In genomic region chr11:3375552-3375951, GRCh38 we compare ENCODE assay signal across 15 cellular contexts. TPM values are rescaled to one million over a fixed set of nuclear protein-coding genes. Genes with fewer than 3 reads are reported as not detected.
DNase-seq lines count a peak whose midpoint lies in the region; ATAC-seq and TF ChIP-seq lines count a peak whose summit lies in the region.
"Had no signal": no experiment of that assay in that cellular context is flagged by ENCODE, and none has a peak within 500 bp of the region (broad histone marks: within the 10 kb centered on the region; RNA-seq: fewer than 3 reads in every experiment).

No MANE protein-coding gene starts in this region.

- H4K20me1 ChIP-seq in DND-41 (ENCODE audit: insufficient read depth, low read length) (peaks cover 32% of the 10 kb centered on the region; the same call in 1 of the 2 replicates), neural cell (ENCODE audit: insufficient read depth) (no peaks in the 10 kb centered on the region)

- H3K9me2 ChIP-seq in neural cell (ENCODE audit: insufficient read depth, low read length), result no peaks in the 10 kb centered on the region

- H3K4me3 ChIP-seq in DND-41 (ENCODE audit: low read depth in 1 of 2, low read length in 2 of 2) (no peak overlapping the region; a peak in 1 of 4 replicates), neural cell (ENCODE audit: low read length) (peak overlapping the region; percentile 97)

- H3K36me3 Mint-ChIP-seq in T-helper 17 cell (ENCODE audit: low read depth) (peaks cover 5% of the 10 kb centered on the region), endothelial cell (ENCODE audit: low read depth, unreplicated experiment) (peaks cover 34% of the 10 kb centered on the region)

- peak overlapping the region; percentile 63; the same call in 1 of the 2 replicates for H3K4me2 ChIP-seq in DND-41 (ENCODE audit: insufficient read depth, low read length)
- peak overlapping the region; percentile 9 for H3K4me2 ChIP-seq in neural cell (ENCODE audit: low read length)

- H2AFZ ChIP-seq in DND-41 (ENCODE audit: low read depth, low read length) (no peak overlapping the region), neural cell (ENCODE audit: low read depth, low read length) (no peak overlapping the region)

- H3K9me3 ChIP-seq in DND-41 (ENCODE audit: insufficient read depth, low read length, severe bottlenecking), result no peaks in the 10 kb centered on the region
- H3K9me3 ChIP-seq in T-helper 17 cell (ENCODE audit: control insufficient read depth, low read length, poor library complexity, severe bottlenecking), result peaks cover 2% of the 10 kb centered on the region
- no peaks in the 10 kb centered on the region for H3K9me3 ChIP-seq in neural cell (ENCODE audit: low read length)

- ATAC-seq in DND-41 (ENCODE audit: insufficient read depth, low read depth) (no peak), T-helper 17 cell (no peak), GM19397 (IDR thresholded peaks at IDR 0.05; ENCODE audit: unreplicated experiment) (no peak), HG03354 (IDR thresholded peaks at IDR 0.05; ENCODE audit: poor library complexity, severe bottlenecking, unreplicated experiment) (no peak), HG03460 (IDR thresholded peaks at IDR 0.05; ENCODE audit: unreplicated experiment) (no peak)

- H3K27me3 Mint-ChIP-seq in T-helper 17 cell (no peaks in the 10 kb centered on the region), endothelial cell (ENCODE audit: unreplicated experiment) (peaks cover 5% of the 10 kb centered on the region)

- no peak overlapping the region for H3K9ac ChIP-seq in DND-41 (ENCODE audit: low read depth, low read length)
- no peak overlapping the region for H3K9ac ChIP-seq in neural cell (ENCODE audit: low read length)

- TF ChIP-seq EP300 in neural cell (conservative IDR thresholded peaks at IDR 0.05; ENCODE audit: poor library complexity, severe bottlenecking), result no peak

- DNase-seq in DND-41, result no peak
- no peak for DNase-seq in T-helper 17 cell
- DNase-seq in endothelial cell (ENCODE audit: low spot score), result no peak
- no peak for DNase-seq in stimulated activated CD4-positive, alpha-beta T cell treated with anti-CD3 and anti-CD28 coated beads, Interleukin-4, amount 100 ng/mL, for 24 hours
- DNase-seq: activated CD4-positive, alpha-beta T cell treated with anti-CD3 and anti-CD28 coated beads, Interleukin-2, amount 50 U/mL, for 1 hour; activated effector memory CD4-positive, alpha-beta T cell treated with anti-CD3 and anti-CD28 coated beads, Interleukin-2, amount 50 U/mL, for 16 hours; C1 segment of cervical spinal cord; KBM-7; NCI-H1694 treated with DMSO at 0.1 percent for 48 hours; NCI-H526 had no signal

- TF ChIP-seq RAD21 in neural cell (conservative IDR thresholded peaks at IDR 0.05), result no peak

- peaks cover 27% of the 10 kb centered on the region for H3K4me1 Mint-ChIP-seq in T-helper 17 cell
- H3K4me1 Mint-ChIP-seq in endothelial cell (ENCODE audit: unreplicated experiment), result peaks cover 42% of the 10 kb centered on the region

- H3K79me2 ChIP-seq in DND-41 (ENCODE audit: insufficient read depth, low read length), result peaks cover 82% of the 10 kb centered on the region
- H3K79me2 ChIP-seq in neural cell (replicated peaks; ENCODE audit: insufficient read depth, low read length), result peaks cover 81% of the 10 kb centered on the region

- peaks cover 70% of the 10 kb centered on the region for H3K36me3 ChIP-seq in DND-41 (ENCODE audit: insufficient read depth, low read length)
- H3K36me3 ChIP-seq in neural cell (ENCODE audit: insufficient read depth, low read length), result peaks cover 46% of the 10 kb centered on the region

- H3K4me1 ChIP-seq in DND-41 (ENCODE audit: insufficient read depth, low read length), result peaks cover 57% of the 10 kb centered on the region

- no peaks in the 10 kb centered on the region for H3K9me3 Mint-ChIP-seq in endothelial cell (ENCODE audit: unreplicated experiment)

- H3K27ac ChIP-seq in DND-41 (ENCODE audit: low read length), result no peak overlapping the region
- no peak overlapping the region for H3K27ac ChIP-seq in neural cell (ENCODE audit: low read length)

- no peak overlapping the region for H3K4me3 Mint-ChIP-seq in T-helper 17 cell
- peak overlapping the region; percentile 71 for H3K4me3 Mint-ChIP-seq in endothelial cell (ENCODE audit: unreplicated experiment)
- H3K4me3 Mint-ChIP-seq: T-helper 2 cell treated with Interferon-gamma antibody and Interleukin-4, amounts not matched to agents 5 μg/mL and 100 μg/mL, for 36 hours had no signal

- TF ChIP-seq CTCF in DND-41 (IDR thresholded peaks at IDR 0.05; ENCODE audit: borderline replicate concordance, extremely low read depth, low read length, poor library complexity, severe bottlenecking), result no peak
- no peak for TF ChIP-seq CTCF in endothelial cell (IDR thresholded peaks at IDR 0.05; ENCODE audit: unreplicated experiment)
- no peak for TF ChIP-seq CTCF in neural cell (IDR thresholded peaks at IDR 0.05; ENCODE audit: poor library complexity, severe bottlenecking)

- H3K27ac Mint-ChIP-seq in T-helper 17 cell, result peak overlapping the region; percentile 24
- H3K27ac Mint-ChIP-seq in endothelial cell (ENCODE audit: unreplicated experiment), result peak overlapping the region; percentile 32
- H3K27ac Mint-ChIP-seq: T-helper 2 cell treated with Interferon-gamma antibody and Interleukin-4, amounts not matched to agents 5 μg/mL and 100 μg/mL, for 36 hours had no signal

- H3K27me3 ChIP-seq in DND-41 (ENCODE audit: insufficient read depth, low read length, poor library complexity) (no peaks in the 10 kb centered on the region), neural cell (ENCODE audit: insufficient read depth, low read depth, low read length) (no peaks in the 10 kb centered on the region)

- H3F3A ChIP-seq in neural cell (ENCODE audit: insufficient read depth, low read length, poor library complexity, severe bottlenecking), result no peaks in the 10 kb centered on the region

TF ChIP-seq in neural cell, 6 proteins besides CTCF, POLR2A, EP300 and RAD21:
- TF ChIP-seq REST (IDR thresholded peaks at IDR 0.05; ENCODE audit: borderline replicate concordance) (no peak), SMC3 (conservative IDR thresholded peaks at IDR 0.05; ENCODE audit: poor library complexity) (no peak), MXI1 (conservative IDR thresholded peaks at IDR 0.05; ENCODE audit: poor library complexity, severe bottlenecking) (no peak), POLR2AphosphoS5 (IDR thresholded peaks at IDR 0.05) (no peak), EZH2 (IDR thresholded peaks at IDR 0.05; ENCODE audit: borderline replicate concordance, insufficient read depth, low read length, poor library complexity, severe bottlenecking) (no peak), TAF1 (IDR thresholded peaks at IDR 0.05; ENCODE audit: low read depth) (no peak)

RNA-seq across cellular contexts. Expression of gene ZNF195, which starts 3.4 kb away (rescaled TPM):
- total RNA-seq in T-helper 17 cell, result 10 to 100 TPM; 21.5 to 27.6 TPM
- 46.0 TPM for total RNA-seq in endothelial cell (ENCODE audit: unreplicated experiment)
- 89.0 and 101 TPM in 2 replicates for polyA plus RNA-seq in neural cell
- 129 and 143 TPM in 2 replicates for polyA minus RNA-seq in neural cell
